8 cellular contexts compared by ENCODE assay signal in the genomic region with DNA sequence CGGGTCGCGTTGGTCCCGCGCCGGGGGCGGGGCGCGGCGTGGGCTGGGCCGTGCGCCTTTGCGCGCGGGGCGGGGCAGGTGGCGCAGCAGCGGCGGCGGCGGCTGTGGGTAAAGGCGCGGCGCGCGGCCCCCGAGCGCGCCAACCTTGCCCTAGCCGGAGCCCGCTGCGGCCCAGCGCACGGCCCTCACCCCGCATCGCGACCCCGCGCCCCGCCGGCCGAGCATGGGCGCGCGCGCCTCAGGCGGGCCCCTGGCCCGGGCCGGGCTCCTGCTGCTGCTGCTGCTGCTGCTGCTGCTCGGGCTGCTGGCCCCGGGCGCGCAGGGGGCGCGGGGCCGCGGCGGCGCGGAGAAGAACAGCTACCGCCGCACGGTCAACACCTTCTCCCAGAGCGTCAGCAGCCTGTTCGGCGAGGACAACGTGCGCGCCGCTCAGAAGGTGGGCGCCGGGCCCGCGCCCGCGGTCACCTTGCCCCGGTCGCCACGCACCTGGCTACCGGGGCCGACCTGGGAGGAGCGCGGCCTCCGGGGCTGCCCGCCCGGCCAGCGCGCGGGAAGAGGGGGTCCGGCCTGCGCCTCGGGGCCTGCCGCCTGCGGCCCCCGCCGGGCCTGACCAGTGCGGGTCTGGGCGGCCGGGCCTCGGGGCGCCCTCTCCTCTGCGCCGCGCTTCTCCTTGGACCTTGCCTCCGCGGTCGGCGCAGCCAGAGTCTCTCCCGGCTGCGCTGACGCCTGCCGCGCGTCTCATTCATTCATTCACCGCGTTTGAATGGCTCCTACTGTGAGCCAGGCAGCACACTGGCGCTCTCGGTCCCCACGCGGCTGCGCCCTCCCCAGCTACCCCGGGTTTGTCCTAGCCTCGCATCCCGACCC. TPM values are rescaled to one million over a fixed set of nuclear protein-coding genes. Genes with fewer than 3 reads are reported as not detected.
DNase-seq lines count a peak whose midpoint lies in the region; ATAC-seq and TF ChIP-seq lines count a peak whose summit lies in the region.

A gene with protein sequence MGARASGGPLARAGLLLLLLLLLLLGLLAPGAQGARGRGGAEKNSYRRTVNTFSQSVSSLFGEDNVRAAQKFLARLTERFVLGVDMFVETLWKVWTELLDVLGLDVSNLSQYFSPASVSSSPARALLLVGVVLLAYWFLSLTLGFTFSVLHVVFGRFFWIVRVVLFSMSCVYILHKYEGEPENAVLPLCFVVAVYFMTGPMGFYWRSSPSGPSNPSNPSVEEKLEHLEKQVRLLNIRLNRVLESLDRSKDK (plus strand): TSS at position 78 of the 867 bp plus-strand sequence. CDS start 146 bp downstream, at position 224.

- intact Hi-C loops in colonic mucosa (cut with DNase I) (no loop called here), right lobe of liver (cut with DNase I) (no loop called here)

- WGBS in right lobe of liver (ENCODE audit: insufficient coverage, low coverage, low lambda C conversion rate, missing lambda C conversion rate): 0% methylated on average over 23 of the region's 124 CpGs

- H3K27me3 ChIP-seq in colonic mucosa (no peaks in the 10 kb centered on the region), right lobe of liver (no peaks in the 10 kb centered on the region)

- H3K4me1 ChIP-seq in colonic mucosa (no peaks in the 10 kb centered on the region), right lobe of liver (peaks cover 0 to 6% (median 0%) of the 10 kb centered on the region in 4 donors)

- DNase-seq in NCI-H82 (lab: John Stamatoyannopoulos, UW): peak; percentile 77
- no peak for DNase-seq in NCI-H82 treated with DMSO at 0.1 percent for 48 hours (lab: John Stamatoyannopoulos, UW; ENCODE audit: unreplicated experiment)
- peak; percentile 57 to 78 for DNase-seq in NCI-H1930 (lab: John Stamatoyannopoulos, UW)
- peak; percentile 66 to 69 for DNase-seq in activated CD4-positive, alpha-beta T cell treated with anti-CD3 and anti-CD28 coated beads for 4 hours
- DNase-seq in colonic mucosa: peak; percentile 81
- peak; percentile 79 to 81 (median 80) for DNase-seq in right lobe of liver
- DNase-seq in stimulated activated CD4-positive, alpha-beta T cell treated with anti-CD3 and anti-CD28 coated beads, TNF-alpha, amount 100 ng/mL, for 1 hour (ENCODE audit: low read depth in 3 of 3, low spot score in 1 of 3): peak; percentile 2 to 68 (median 31)

- TF ChIP-seq POLR2A in right lobe of liver (IDR thresholded peaks at IDR 0.05): peak; percentile 39

- H3K9me3 ChIP-seq in colonic mucosa: no peaks in the 10 kb centered on the region
- no peaks in the 10 kb centered on the region for H3K9me3 ChIP-seq in right lobe of liver

- H3K9ac ChIP-seq in colonic mucosa (ENCODE audit: low read depth in 2 of 2, low read length in 2 of 2): peak within 1 kb of the TSS; percentile 54 to 89

- peak within 1 kb of the TSS; percentile 62 for H3K4me3 ChIP-seq in colonic mucosa
- H3K4me3 ChIP-seq in right lobe of liver: peak within 1 kb of the TSS; percentile 51 to 70 (median 56)

- TF ChIP-seq CTCF in colonic mucosa (IDR thresholded peaks at IDR 0.05) (no peak), right lobe of liver (IDR thresholded peaks at IDR 0.05) (no peak)

- H3K36me3 ChIP-seq in colonic mucosa (no peaks in the 10 kb centered on the region), right lobe of liver (no peaks in the 10 kb centered on the region)

- peak; percentile 41 for ATAC-seq in HG02840 (IDR thresholded peaks at IDR 0.05; ENCODE audit: low FRiP score, unreplicated experiment)
- peak; percentile 69 to 84 (median 79) for ATAC-seq in right lobe of liver

- H3K27ac ChIP-seq in colonic mucosa (peak within 1 kb of the TSS; percentile 75), right lobe of liver (peak within 1 kb of the TSS in 2 of 3 donors; percentile 21 to 51)

RNA-seq across cellular contexts. Expression of the gene that starts here (rescaled TPM):
- total RNA-seq in colonic mucosa: 10 to 100 TPM; 50.3 to 81.5 TPM
- 10 to 100 TPM in 2 of 6 experiments, 1 to 10 TPM in 4; 4.7 to 11.4 (median 6.7) TPM for total RNA-seq in right lobe of liver

Comparison
In these comparisons a context has a peak if more than half of its experiments do, and no peak if none do; other contexts are left out.
1. RNA of the gene that starts here (total RNA-seq): 50.3 to 81.5 TPM in colonic mucosa; 4.7 to 11.4 TPM in right lobe of liver; every median in the first group is over 4 times any median in the second.